ENCODE assay signal across 25 cellular contexts in genomic region chr3:53260286-53260785, GRCh38. TPM values are rescaled to one million over a fixed set of nuclear protein-coding genes. Genes with fewer than 3 reads are reported as not detected.
DNase-seq lines count a peak whose midpoint lies in the region; ATAC-seq and TF ChIP-seq lines count a peak whose summit lies in the region.
"Had no signal": no experiment of that assay in that cellular context is flagged by ENCODE, and none has a peak within 500 bp of the region (broad histone marks: within the 10 kb centered on the region; RNA-seq: fewer than 3 reads in every experiment).

No MANE protein-coding gene starts in this region.

- no peak overlapping the region for H3K4me3 ChIP-seq in PC-9
- no peak overlapping the region for H3K4me3 ChIP-seq in left ventricle myocardium inferior
- no peak overlapping the region for H3K4me3 ChIP-seq in neuronal stem cell (ENCODE audit: low read length in 2 of 2)
- H3K4me3 ChIP-seq: coronary artery, suprapubic skin had no signal

- H2AK5ac ChIP-seq in neuronal stem cell (ENCODE audit: low read depth, low read length): no peak overlapping the region

- H2BK15ac ChIP-seq in neuronal stem cell (ENCODE audit: low read length): no peak overlapping the region

- no peak overlapping the region for H4K91ac ChIP-seq in neuronal stem cell (ENCODE audit: low read depth, low read length, poor library complexity)

- H2BK120ac ChIP-seq in neuronal stem cell (ENCODE audit: low read depth, low read length): no peak overlapping the region

- peaks cover 25% of the 10 kb centered on the region for H3F3A ChIP-seq in PC-9 (ENCODE audit: insufficient read depth, low read depth)

- no peaks in the 10 kb centered on the region for H3K9me3 ChIP-seq in PC-9 (ENCODE audit: insufficient read depth, low read depth)
- no peaks in the 10 kb centered on the region for H3K9me3 ChIP-seq in left ventricle myocardium inferior (replicated peaks)
- H3K9me3 ChIP-seq in neuronal stem cell (replicated peaks in 1 of 2; ENCODE audit: control insufficient read depth in 2 of 2, insufficient read depth in 1 of 2, low read depth in 1 of 2, low read length in 2 of 2): no peaks in the 10 kb centered on the region
- H3K9me3 ChIP-seq: suprapubic skin had no signal

- no peaks in the 10 kb centered on the region for H3K9me2 ChIP-seq in PC-9 (ENCODE audit: insufficient read depth)

- H3K4me1 ChIP-seq in PC-9 (replicated peaks; ENCODE audit: insufficient read depth) (peaks cover 72% of the 10 kb centered on the region), left ventricle myocardium inferior (peaks cover 43% of the 10 kb centered on the region), neuronal stem cell (ENCODE audit: control insufficient read depth in 2 of 2, insufficient read depth in 1 of 2, low read depth in 1 of 2, low read length in 2 of 2) (peaks cover 15 to 23% of the 10 kb centered on the region in 2 donors)

- BruUV-seq in PC-9 (replicated peaks; lab: Mats Ljungman, UMichigan): no TSS peak

- no CpG with 5 or more reads among the region's 4 CpGs for WGBS in neuronal stem cell (ENCODE audit: extremely low coverage in 2 of 2, insufficient read length in 2 of 2, insufficient replicate concordance in 1 of 2), 2 donors

- H3K27ac ChIP-seq in PC-9: peak overlapping the region; percentile 43
- H3K27ac ChIP-seq in left ventricle myocardium inferior (replicated peaks): peak overlapping the region; percentile 87
- no peak overlapping the region for H3K27ac ChIP-seq in neuronal stem cell (replicated peaks; ENCODE audit: low read length)
- H3K27ac ChIP-seq: coronary artery, KMS-11, suprapubic skin had no signal

- no peak overlapping the region for H2BK12ac ChIP-seq in neuronal stem cell (ENCODE audit: low read length)

- DNase-seq in 8988T (peak; percentile 9), PC-9 (no peak), left ventricle myocardium inferior (no peak), neuronal stem cell (ENCODE audit: low spot score) (no peak), cerebellar cortex (ENCODE audit: low spot score) (no peak), AG08396 (ENCODE audit: low spot score) (no peak)
- no peak for DNase-seq in activated CD8-positive, alpha-beta memory T cell treated with anti-CD3 and anti-CD28 coated beads, Interleukin-2, amount 50 U/mL, for 4 hours
- DNase-seq: activated CD4-positive, alpha-beta T cell treated with anti-CD3 and anti-CD28 coated beads for 48 hours; activated effector memory CD4-positive, alpha-beta T cell treated with anti-CD3 and anti-CD28 coated beads, Interleukin-2, amount 50 U/mL, for 16 hours; CD4-positive, alpha-beta T cell; DND-41; effector memory CD4-positive, alpha-beta T cell; islet precursor cell; MM.1S; naive thymus-derived CD8-positive, alpha-beta T cell; NCI-H1417; NCI-H2029; NCI-H524 treated with DMSO at 0.1 percent for 48 hours; NK-92 treated with Interleukin-12 subunit alpha and Interleukin-12 subunit beta, amount 100 ng/mL, for 24 hours; stimulated activated naive B cell treated with anti-CD40 and anti-IgM and Interleukin-4, amounts not matched to agents 10 μg/mL and 1 μg/mL and 100 μg/mL, for 72 hours; SW 1271 had no signal

- intact Hi-C loops in PC-9 (cut with micrococcal nuclease; ENCODE audit: unreplicated experiment) (no loop called here), left ventricle myocardium inferior (cut with micrococcal nuclease) (no loop called here)

- no peak for TF ChIP-seq CTCF in PC-9 (conservative IDR thresholded peaks at IDR 0.05)
- TF ChIP-seq CTCF in left ventricle myocardium inferior (IDR thresholded peaks at IDR 0.05; ENCODE audit: borderline replicate concordance): no peak

- no peak overlapping the region for H3K9ac ChIP-seq in neuronal stem cell (ENCODE audit: low read depth, low read length, poor library complexity)
- H3K9ac ChIP-seq: KMS-11 had no signal

- peak overlapping the region; percentile 9 for H3K18ac ChIP-seq in neuronal stem cell (ENCODE audit: low read length)

- H3K79me1 ChIP-seq in neuronal stem cell (ENCODE audit: low read depth, low read length): no peaks in the 10 kb centered on the region

- no peak overlapping the region for H3K23ac ChIP-seq in neuronal stem cell (ENCODE audit: low read depth, low read length, poor library complexity)

- H3K14ac ChIP-seq in neuronal stem cell (ENCODE audit: low read length): no peak overlapping the region

- no peaks in the 10 kb centered on the region for H4K20me1 ChIP-seq in PC-9 (ENCODE audit: insufficient read depth)

- no peak overlapping the region for H2AFZ ChIP-seq in PC-9
- H2AFZ ChIP-seq in neuronal stem cell (ENCODE audit: low read length): no peak overlapping the region

- no peak overlapping the region for H2BK5ac ChIP-seq in neuronal stem cell (ENCODE audit: low read length)

- H4K8ac ChIP-seq in neuronal stem cell (ENCODE audit: low read depth, low read length): no peak overlapping the region

- H3K36me3 ChIP-seq in PC-9 (ENCODE audit: low read depth): no peaks in the 10 kb centered on the region
- no peaks in the 10 kb centered on the region for H3K36me3 ChIP-seq in left ventricle myocardium inferior
- H3K36me3 ChIP-seq in neuronal stem cell (replicated peaks in 1 of 2; ENCODE audit: control insufficient read depth in 2 of 2, insufficient read depth in 2 of 2, low read length in 2 of 2): no peaks in the 10 kb centered on the region
- H3K36me3 ChIP-seq: suprapubic skin had no signal

- H3K4me2 ChIP-seq in PC-9 (peak overlapping the region; percentile 35), neuronal stem cell (ENCODE audit: insufficient read depth, low read length, poor library complexity, severe bottlenecking) (no peak overlapping the region)
- H3K4me2 ChIP-seq: KMS-11 had no signal

- H3K4ac ChIP-seq in neuronal stem cell (ENCODE audit: low read length): no peak overlapping the region

- H3K79me2 ChIP-seq in PC-9 (ENCODE audit: low read depth): peaks cover 10% of the 10 kb centered on the region

- no peak for ATAC-seq in HG02870 (IDR thresholded peaks at IDR 0.05; ENCODE audit: unreplicated experiment)
- ATAC-seq: naive thymus-derived CD8-positive, alpha-beta T cell; stimulated activated naive B cell treated with anti-CD40 and anti-IgM and Interleukin-4, amounts not matched to agents 10 μg/mL and 1 μg/mL and 100 μg/mL, for 72 hours had no signal

- CTCF ChIA-PET in PC-9 (lab: Charles Lee): no interaction called here

- POLR2A ChIA-PET in PC-9 (lab: Charles Lee; ENCODE audit: unreplicated experiment): interaction anchor here (0.7 kb wide), 1 partner anchor 64 kb away, joined by 4 read pairs; no protein-coding TSS in a partner anchor

- no peaks in the 10 kb centered on the region for H3K27me3 ChIP-seq in PC-9 (ENCODE audit: insufficient read depth, low read depth)
- H3K27me3 ChIP-seq in left ventricle myocardium inferior (ENCODE audit: low read depth): no peaks in the 10 kb centered on the region
- no peaks in the 10 kb centered on the region for H3K27me3 ChIP-seq in neuronal stem cell (ENCODE audit: control insufficient read depth in 3 of 3, insufficient read depth in 3 of 3, low read depth in 1 of 3, low read length in 3 of 3)
- H3K27me3 ChIP-seq: suprapubic skin had no signal

RNA-seq across cellular contexts. Expression of gene TKT, which starts 4.5 kb away (rescaled TPM):
- 1,726 and 2,016 TPM in 2 replicates for total RNA-seq in PC-9 (2021)
- 32.1 TPM for total RNA-seq in left ventricle myocardium inferior
- polyA plus RNA-seq in neuronal stem cell (2013, experiment 1 of 2): 423 TPM
- 428 TPM for polyA plus RNA-seq in neuronal stem cell (2013, experiment 2 of 2)

Comparison
In these comparisons a context has a peak if more than half of its experiments do, and no peak if none do; other contexts are left out.
1. RNA of gene TKT, which starts 4.5 kb away (total RNA-seq): 1,726 to 2,016 TPM in PC-9; 32.1 TPM in left ventricle myocardium inferior (single experiment); every median in the first group is over 10 times any median in the second.